In the genomic region with DNA sequence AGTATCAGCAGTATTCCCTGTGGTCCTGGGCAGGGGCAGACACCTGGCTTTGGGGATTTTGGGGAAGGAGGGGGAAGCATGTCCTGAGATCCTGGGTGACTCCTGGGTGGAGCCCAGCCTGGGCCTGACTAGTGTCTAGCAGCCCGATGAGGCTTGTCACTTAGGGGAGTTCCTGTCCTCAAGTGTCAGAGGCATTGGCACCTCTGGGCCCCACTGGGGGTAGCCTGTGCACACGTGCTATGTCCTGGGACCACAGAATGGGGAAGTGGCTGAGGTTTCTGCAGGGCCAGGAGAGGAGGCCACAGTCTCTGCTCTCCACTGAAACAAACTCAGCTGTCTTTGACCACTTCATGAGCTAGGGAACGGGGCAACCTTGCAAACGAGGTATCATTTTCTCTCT, we compare ENCODE assay signal across 19 cellular contexts. TPM values are rescaled to one million over a fixed set of nuclear protein-coding genes. Genes with fewer than 3 reads are reported as not detected.
DNase-seq lines count a peak whose midpoint lies in the region; ATAC-seq, FAIRE-seq and TF ChIP-seq lines count a peak whose summit lies in the region.
"Had no signal": no experiment of that assay in that cellular context is flagged by ENCODE, and none has a peak within 500 bp of the region (broad histone marks: within the 10 kb centered on the region; RNA-seq: fewer than 3 reads in every experiment).

No MANE protein-coding gene starts in this region.

- H3K4me2 ChIP-seq in BLaER1 (peak overlapping the region; percentile 85), K562 (ENCODE audit: insufficient read depth, low read length) (no peak overlapping the region)
- H3K4me2 ChIP-seq: A549 had no signal

- DNase-seq in K562 (ENCODE audit: extremely low read depth in 1 of 4, low spot score in 3 of 4) (no peak), DMS 273 (lab: John Stamatoyannopoulos, UW; ENCODE audit: unreplicated experiment) (no peak), ureter (ENCODE audit: low spot score) (no peak), globus pallidus (ENCODE audit: low spot score) (no peak)
- DNase-seq in activated CD4-positive, alpha-beta T cell treated with anti-CD3 and anti-CD28 coated beads for 1 hour: no peak
- DNase-seq: activated gamma-delta T cell treated with Interleukin-2 at 50 U/mL for 16 hours; gastrocnemius medialis; IMR-90; midbrain; NCI-H1930; NCI-H446 treated with DMSO at 0.1 percent for 48 hours; stimulated activated CD4-positive, alpha-beta T cell treated with anti-CD3 and anti-CD28 coated beads, Interleukin-4, amount 100 ng/mL, for 24 hours had no signal

- CTCF ChIA-PET in K562 (lab: Yijun Ruan, JAX; ENCODE audit: low intra/inter-chr PET ratio): no interaction called here

- no peak overlapping the region for H2AFZ ChIP-seq in K562 (ENCODE audit: low read depth, low read length)

- TF ChIP-seq POLR2A in K562 (conservative IDR thresholded peaks at IDR 0.05): no peak

- ATAC-seq in GM18909 (IDR thresholded peaks at IDR 0.05; ENCODE audit: poor library complexity, unreplicated experiment) (peak; percentile 60), HG03432 (IDR thresholded peaks at IDR 0.05; ENCODE audit: unreplicated experiment) (peak; percentile 72), K562 (no peak)
- ATAC-seq: A549, gastrocnemius medialis, left lobe of liver had no signal

- TF ChIP-seq CTCF in K562 (IDR thresholded peaks at IDR 0.05 in 2 of 3, conservative IDR thresholded peaks at IDR 0.05 in 1 of 3; ENCODE audit: insufficient read depth in 2 of 3, low read depth in 1 of 3, low read length in 3 of 3): no peak

- H3K9ac ChIP-seq in BLaER1 (no peak overlapping the region), K562 (ENCODE audit: insufficient read depth in 1 of 2, low read depth in 2 of 2, low read length in 2 of 2) (no peak overlapping the region)

- FAIRE-seq in K562 (lab: Jason Lieb, UNC): no peak
- FAIRE-seq: A549, D721Med, urothelium cell line had no signal

- H3K9me3 ChIP-seq in BLaER1 (no peaks in the 10 kb centered on the region), K562 (replicated peaks; ENCODE audit: control insufficient read depth, insufficient read depth, low read depth, low read length) (no peaks in the 10 kb centered on the region)
- H3K9me3 ChIP-seq: A549, gastrocnemius medialis had no signal

- H3K9me1 ChIP-seq in K562 (ENCODE audit: control insufficient read depth, insufficient read depth, low read length): no peaks in the 10 kb centered on the region

- H3K79me2 ChIP-seq in K562 (ENCODE audit: control insufficient read depth, insufficient read depth, low read length): no peaks in the 10 kb centered on the region

- in situ Hi-C loops in K562 (cut with MboI): no loop called here

- no peaks in the 10 kb centered on the region for H3K36me3 ChIP-seq in BLaER1
- H3K36me3 ChIP-seq in K562 (ENCODE audit: control insufficient read depth, insufficient read depth, low read length): no peaks in the 10 kb centered on the region
- H3K36me3 ChIP-seq: gastrocnemius medialis had no signal

- no peak overlapping the region for H3K4me3 ChIP-seq in BLaER1
- H3K4me3 ChIP-seq in K562: no peak overlapping the region
- H3K4me3 ChIP-seq: A549, gastrocnemius medialis had no signal

- H4K20me1 ChIP-seq in BLaER1 (no peaks in the 10 kb centered on the region), K562 (replicated peaks; ENCODE audit: control insufficient read depth, insufficient read depth, low read length) (no peaks in the 10 kb centered on the region)

- no peak overlapping the region for H3K27ac ChIP-seq in BLaER1
- H3K27ac ChIP-seq in K562 (ENCODE audit: extremely low read depth, low read depth, low read length): no peak overlapping the region
- H3K27ac ChIP-seq: A549, gastrocnemius medialis had no signal

- POLR2A ChIA-PET in K562 (lab: Yijun Ruan, JAX): interaction anchor here (0.5 kb wide), 1 partner anchor 451 kb away, joined by 3 read pairs; no protein-coding TSS in a partner anchor

- no TSS peak for BruUV-seq in K562 (replicated peaks; lab: Mats Ljungman, UMichigan)

- no peak for TF ChIP-seq RAD21 in K562 (CRISPR knock-in tag; conservative IDR thresholded peaks at IDR 0.05 in 1 of 2, IDR thresholded peaks at IDR 0.05 in 1 of 2)

- 0% methylated on average over 2 of the region's 4 CpGs for WGBS in K562 (ENCODE audit: insufficient coverage, low coverage, missing lambda C conversion rate)

- H3K4me1 ChIP-seq in BLaER1 (peaks cover 78% of the 10 kb centered on the region), K562 (replicated peaks in 1 of 2; ENCODE audit: control insufficient read depth in 2 of 2, insufficient read depth in 2 of 2, low read length in 2 of 2) (no peaks in the 10 kb centered on the region)
- H3K4me1 ChIP-seq: A549, gastrocnemius medialis had no signal

- no peak for TF ChIP-seq EP300 in K562 (IDR thresholded peaks at IDR 0.05; ENCODE audit: low read length)

- H3K27me3 ChIP-seq in BLaER1 (peaks cover 4% of the 10 kb centered on the region; the same call in 1 of the 2 replicates), K562 (ENCODE audit: control insufficient read depth in 2 of 2, insufficient read depth in 2 of 2, low read length in 2 of 2) (peaks cover 7 to 55% of the 10 kb centered on the region in 2 experiments; a peak in 4 of 5 replicates)

- intact Hi-C loops in K562 (cut with micrococcal nuclease): no loop called here

TF ChIP-seq in K562, 482 proteins besides CTCF, POLR2A, EP300 and RAD21:
- no peak for TF ChIP-seq COPS2 (conservative IDR thresholded peaks at IDR 0.05)
- 0 out of 2 replicates have a peak, but pooled peaks have one; percentile 12 for TF ChIP-seq SPI1 (IDR thresholded peaks at IDR 0.05; ENCODE audit: borderline replicate concordance, low read depth, low read length)

RNA-seq across cellular contexts. Expression of gene ADCY5, which starts 31.5 kb away (rescaled TPM):
- total RNA-seq in K562 (2011; cell fraction: chromatin; rRNA removed; ENCODE audit: low replicate concordance): not detected in 2 replicates
- total RNA-seq in K562 (2011; cell fraction: nucleolus; rRNA removed): not detected in 2 replicates
- total RNA-seq in K562 (2011; cell fraction: nucleoplasm; rRNA removed): not detected in 2 replicates
- total RNA-seq in K562 (2014; rRNA removed) (not detected in 2 replicates), K562 (2014; rRNA removed; fragmentation: Illumina TruSeq; extraction: Trizol) (not detected in 2 replicates), K562 (2015; rRNA removed; fragmentation: Illumina TruSeq; extraction: Trizol) (not detected in 2 replicates), K562 (2021) (0.13 TPM in 1 of 2 replicates, not detected in the other), ureter (27.8 TPM)
- polyA plus RNA-seq in K562 (2011; rRNA removed) (not detected in 2 replicates), K562 (2014; fragmentation: Illumina TruSeq; extraction: Trizol) (not detected in 2 replicates), K562 (2014; fragmentation: Nextera tagmentation; extraction: Ambion mirVana) (under 1 TPM in 1 of 2 experiments, not detected in 1; under 0.01 TPM), K562 (2014; rRNA removed) (not detected in 2 replicates)
- polyA plus RNA-seq in K562 (2011; cell fraction: cytosol; rRNA removed): under 0.01 TPM in 1 of 2 replicates, not detected in the other
- not detected in 2 replicates for polyA plus RNA-seq in K562 (2011; cell fraction: nucleus; rRNA removed)
- polyA plus RNA-seq in K562 (2012): 0.07 TPM in 2 replicates
- not detected in 2 replicates for polyA minus RNA-seq in K562 (2011; rRNA and poly(A)+ RNA removed)
- polyA minus RNA-seq in K562 (2011; cell fraction: cytosol; rRNA and poly(A)+ RNA removed): not detected in 2 replicates
- not detected in 2 replicates for polyA minus RNA-seq in K562 (2011; cell fraction: nucleus; rRNA and poly(A)+ RNA removed)

Comparison
In these comparisons a context has a peak if more than half of its experiments do, and no peak if none do; other contexts are left out.
1. RNA of gene ADCY5, which starts 31.5 kb away (total RNA-seq): 27.8 TPM in ureter (single experiment); 0.13 TPM in K562; every median in the first group is over 10 times any median in the second.